ENCODE assay signal across 17 cellular contexts in genomic region chr4:139920552-139920951, GRCh38.
DNase-seq lines count a peak whose midpoint lies in the region; ATAC-seq, FAIRE-seq and TF ChIP-seq lines count a peak whose summit lies in the region.
"Had no signal": no experiment of that assay in that cellular context is flagged by ENCODE, and none has a peak within 500 bp of the region (broad histone marks: within the 10 kb centered on the region; RNA-seq: fewer than 3 reads in every experiment).

No MANE protein-coding gene starts in this region.

- H3K27me3 ChIP-seq in SJSA1 (replicated peaks) (no peaks in the 10 kb centered on the region), ovary (no peaks in the 10 kb centered on the region)
- H3K27me3 ChIP-seq: Peyer's patch had no signal

- H3K4me3 ChIP-seq in A549 (no peak overlapping the region), SJSA1 (no peak overlapping the region), ovary (no peak overlapping the region)
- H3K4me3 ChIP-seq: K562, Peyer's patch had no signal

- CTCF ChIA-PET in A549 (lab: Yijun Ruan, JAX) = no interaction called here

- H3K36me3 ChIP-seq in SJSA1 (no peaks in the 10 kb centered on the region), ovary (no peaks in the 10 kb centered on the region)
- H3K36me3 ChIP-seq: Peyer's patch had no signal

- TF ChIP-seq EP300 in A549 (IDR thresholded peaks at IDR 0.05) (no peak), ovary (IDR thresholded peaks at IDR 0.05) (no peak)

- no peak for TF ChIP-seq CTCF in A549 (IDR thresholded peaks at IDR 0.05)
- no peak for TF ChIP-seq CTCF in ovary (IDR thresholded peaks at IDR 0.05)

- H3K4me1 ChIP-seq in A549 (peaks cover 68% of the 10 kb centered on the region), SJSA1 (replicated peaks) (peaks cover 24% of the 10 kb centered on the region), ovary (ENCODE audit: insufficient read depth) (peaks cover 34% of the 10 kb centered on the region)

- peak overlapping the region; percentile 55 for H3K4me2 ChIP-seq in A549

- WGBS in A549 (ENCODE audit: missing lambda C conversion rate) = 100% methylated on average over 1 of the region's 3 CpGs
- 55 to 66% (median 65%) methylated on average over 3 of the region's 3 CpGs for WGBS in ovary, 3 donors

- TF ChIP-seq POLR2A in A549 (IDR thresholded peaks at IDR 0.05; ENCODE audit: low read length) (no peak), ovary (IDR thresholded peaks at IDR 0.05) (no peak)

- POLR2A ChIA-PET in A549 (lab: Yijun Ruan, JAX) = no interaction called here

- DNase-seq in A549 (ENCODE audit: low read depth in 1 of 2, low spot score in 1 of 2) (no peak), SJSA1 (ENCODE audit: low read depth in 1 of 2, low spot score in 2 of 2) (no peak), left ventricle myocardium superior (peak; percentile 47), retina (peak; percentile 49), NCI-H1105 (lab: John Stamatoyannopoulos, UW) (no peak), ovary (no peak), NCI-H345 treated with DMSO at 0.1 percent for 48 hours (lab: John Stamatoyannopoulos, UW; ENCODE audit: unreplicated experiment) (no peak)
- DNase-seq in stimulated activated CD8-positive, alpha-beta memory T cell treated with anti-CD3 and anti-CD28 coated beads, Interleukin-4, amount 100 ng/mL, for 48 hours = no peak
- DNase-seq: activated CD4-positive, CD25-positive, alpha-beta regulatory T cell; activated naive CD4-positive, alpha-beta T cell; H7; mesendoderm; Peyer's patch; stimulated activated CD4-positive, alpha-beta T cell treated with anti-CD3 and anti-CD28 coated beads, Interleukin-4, amount 100 ng/mL, for 4 hours had no signal

- intact Hi-C loops in left ventricle myocardium superior (cut with micrococcal nuclease) (no loop called here), ovary (cut with DNase I) (loop anchor here in 1 of 4 donors (10.0 kb wide), 1 partner anchor 124 kb away; no protein-coding TSS in a partner anchor)

- ATAC-seq in A549 (peak in 1 of 2 experiments; percentile 42; a peak in 3 of 6 replicates), left ventricle myocardium superior (peak; percentile 32)
- ATAC-seq: K562; stimulated activated effector memory CD8-positive, alpha-beta T cell treated with anti-CD3 and anti-CD28 coated beads, Interleukin-12 subunit alpha, Interleukin-12 subunit beta, amount 100 ng/mL, for 72 hours had no signal

- H3K9me3 ChIP-seq in A549 = no peaks in the 10 kb centered on the region
- H3K9me3 ChIP-seq in SJSA1 (replicated peaks) = peaks cover 13% of the 10 kb centered on the region
- H3K9me3 ChIP-seq in ovary = no peaks in the 10 kb centered on the region
- H3K9me3 ChIP-seq: Peyer's patch had no signal

- TF ChIP-seq RAD21 in A549 (conservative IDR thresholded peaks at IDR 0.05 in 1 of 2, IDR thresholded peaks at IDR 0.05 in 1 of 2) = no peak

- peak overlapping the region; percentile 40 to 71; a peak in 4 of 6 replicates for H3K27ac ChIP-seq in A549
- H3K27ac ChIP-seq in SJSA1 = peak overlapping the region; percentile 93; the same call in 1 of the 2 replicates
- H3K27ac ChIP-seq in ovary = peak overlapping the region in 1 of 2 donors; percentile 66

- no peak for FAIRE-seq in A549 (lab: Jason Lieb, UNC)
- FAIRE-seq: astrocyte, K562 had no signal

TF ChIP-seq in A549, 52 proteins besides CTCF, POLR2A, EP300 and RAD21:
- TF ChIP-seq RFX5 (IDR thresholded peaks at IDR 0.05) = no peak
- TF ChIP-seq MYC (IDR thresholded peaks at IDR 0.05; ENCODE audit: borderline replicate concordance, low read length) = no peak
- no peak for TF ChIP-seq NPAS2 (CRISPR knock-in tag; IDR thresholded peaks at IDR 0.05; ENCODE audit: borderline replicate concordance)
- TF ChIP-seq, protein P1, sequence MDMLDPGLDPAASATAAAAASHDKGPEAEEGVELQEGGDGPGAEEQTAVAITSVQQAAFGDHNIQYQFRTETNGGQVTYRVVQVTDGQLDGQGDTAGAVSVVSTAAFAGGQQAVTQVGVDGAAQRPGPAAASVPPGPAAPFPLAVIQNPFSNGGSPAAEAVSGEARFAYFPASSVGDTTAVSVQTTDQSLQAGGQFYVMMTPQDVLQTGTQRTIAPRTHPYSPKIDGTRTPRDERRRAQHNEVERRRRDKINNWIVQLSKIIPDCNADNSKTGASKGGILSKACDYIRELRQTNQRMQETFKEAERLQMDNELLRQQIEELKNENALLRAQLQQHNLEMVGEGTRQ (IDR thresholded peaks at IDR 0.05) = no peak
- TF ChIP-seq JUN (IDR thresholded peaks at IDR 0.05) = no peak
- TF ChIP-seq HOXB13 (CRISPR knock-in tag; IDR thresholded peaks at IDR 0.05; ENCODE audit: low read depth) = no peak
- TF ChIP-seq KDM1A (IDR thresholded peaks at IDR 0.05; ENCODE audit: low read depth) = no peak
- TF ChIP-seq, protein P2, sequence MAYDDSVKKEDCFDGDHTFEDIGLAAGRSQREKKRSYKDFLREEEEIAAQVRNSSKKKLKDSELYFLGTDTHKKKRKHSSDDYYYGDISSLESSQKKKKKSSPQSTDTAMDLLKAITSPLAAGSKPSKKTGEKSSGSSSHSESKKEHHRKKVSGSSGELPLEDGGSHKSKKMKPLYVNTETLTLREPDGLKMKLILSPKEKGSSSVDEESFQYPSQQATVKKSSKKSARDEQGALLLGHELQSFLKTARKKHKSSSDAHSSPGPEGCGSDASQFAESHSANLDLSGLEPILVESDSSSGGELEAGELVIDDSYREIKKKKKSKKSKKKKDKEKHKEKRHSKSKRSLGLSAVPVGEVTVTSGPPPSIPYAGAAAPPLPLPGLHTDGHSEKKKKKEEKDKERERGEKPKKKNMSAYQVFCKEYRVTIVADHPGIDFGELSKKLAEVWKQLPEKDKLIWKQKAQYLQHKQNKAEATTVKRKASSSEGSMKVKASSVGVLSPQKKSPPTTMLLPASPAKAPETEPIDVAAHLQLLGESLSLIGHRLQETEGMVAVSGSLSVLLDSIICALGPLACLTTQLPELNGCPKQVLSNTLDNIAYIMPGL (CRISPR knock-in tag; IDR thresholded peaks at IDR 0.05; ENCODE audit: borderline replicate concordance) = no peak
- no peak for TF ChIP-seq KDM5A (IDR thresholded peaks at IDR 0.05)
- TF ChIP-seq GATA3 (IDR thresholded peaks at IDR 0.05; ENCODE audit: borderline replicate concordance) = no peak
- TF ChIP-seq TFCP2L1 (CRISPR knock-in tag; IDR thresholded peaks at IDR 0.05) = no peak
- no peak for TF ChIP-seq ZSCAN20 (CRISPR knock-in tag; IDR thresholded peaks at IDR 0.05)
- TF ChIP-seq HES2 (IDR thresholded peaks at IDR 0.05) = no peak
- TF ChIP-seq FOXS1 (CRISPR knock-in tag; IDR thresholded peaks at IDR 0.05) = no peak
- TF ChIP-seq HEYL (CRISPR knock-in tag; IDR thresholded peaks at IDR 0.05) = no peak
- no peak for TF ChIP-seq RNF2 (IDR thresholded peaks at IDR 0.05; ENCODE audit: borderline replicate concordance, low read depth)

Comparison
In these comparisons a context has a peak if more than half of its experiments do, and no peak if none do; other contexts are left out.
1. DNase-seq: peak in left ventricle myocardium superior (single experiment) and retina (single experiment); none in A549 (0 of 2), SJSA1 (0 of 2), NCI-H1105 (single experiment), stimulated activated CD8-positive, alpha-beta memory T cell treated with anti-CD3 and anti-CD28 coated beads, Interleukin-4, amount 100 ng/mL, for 48 hours (single experiment), ovary (0 of 5) and NCI-H345 treated with DMSO at 0.1 percent for 48 hours (single experiment).